ENCODE assay signal across 14 cellular contexts in genomic region chr6:32112436-32112980, GRCh38. TPM values are rescaled to one million over a fixed set of nuclear protein-coding genes. Genes with fewer than 3 reads are reported as not detected.
A peak's percentile ranks its signal among the peaks of the same experiment; 100 is the strongest.
DNase-seq lines count a peak whose midpoint lies in the region; ATAC-seq and TF ChIP-seq lines count a peak whose summit lies in the region.
"Had no signal": no experiment of that assay in that cellular context is flagged by ENCODE, and none has a peak within 500 bp of the region (broad histone marks: within the 10 kb centered on the region; RNA-seq: fewer than 3 reads in every experiment).

No MANE protein-coding gene starts in this region.

- no peaks in the 10 kb centered on the region for H3K27me3 ChIP-seq in CD4-positive, alpha-beta memory T cell (ENCODE audit: insufficient read depth, low read length)
- H3K27me3 ChIP-seq in PC-3 (ENCODE audit: low read length) = no peaks in the 10 kb centered on the region

- POLR2A ChIA-PET in CD4-positive, alpha-beta memory T cell (lab: Charles Lee; ENCODE audit: partially characterized antibody) = no interaction called here
- POLR2A ChIA-PET in PC-3 (lab: Charles Lee; ENCODE audit: unreplicated experiment) = no interaction called here

- H3K36me3 Mint-ChIP-seq in CD4-positive, alpha-beta memory T cell = peaks cover 3 to 36% of the 10 kb centered on the region in 2 donors
- H3K36me3 Mint-ChIP-seq in central memory CD8-positive, alpha-beta T cell (ENCODE audit: insufficient read depth) = peaks cover 5% of the 10 kb centered on the region
- peaks cover 51% of the 10 kb centered on the region for H3K36me3 Mint-ChIP-seq in stimulated activated effector memory CD8-positive, alpha-beta T cell treated with anti-CD3 and anti-CD28 coated beads, Interleukin-12 subunit alpha, Interleukin-12 subunit beta, amount 100 ng/mL, for 72 hours
- H3K36me3 Mint-ChIP-seq: activated naive CD4-positive, alpha-beta T cell treated with anti-CD3 and anti-CD28 coated beads, Interleukin-2, amount 50 U/mL, for 72 hours had no signal

- no peak for ATAC-seq in central memory CD8-positive, alpha-beta T cell (replicated peaks; ENCODE audit: extremely low read depth, poor library complexity, severe bottlenecking)
- ATAC-seq in stimulated activated effector memory CD8-positive, alpha-beta T cell treated with anti-CD3 and anti-CD28 coated beads, Interleukin-12 subunit alpha, Interleukin-12 subunit beta, amount 100 ng/mL, for 72 hours = no peak
- no peak for ATAC-seq in PC-3
- ATAC-seq in GM21786 (IDR thresholded peaks at IDR 0.05; ENCODE audit: unreplicated experiment) = no peak
- ATAC-seq in HG03457 (IDR thresholded peaks at IDR 0.05; ENCODE audit: unreplicated experiment) = no peak
- no peak for ATAC-seq in GM21526 (IDR thresholded peaks at IDR 0.05; ENCODE audit: low FRiP score, unreplicated experiment)
- ATAC-seq: activated naive CD4-positive, alpha-beta T cell treated with anti-CD3 and anti-CD28 coated beads, Interleukin-2, amount 50 U/mL, for 72 hours; WTC11 had no signal

- BruUV-seq in PC-3 (replicated peaks; lab: Mats Ljungman, UMichigan) = no TSS peak

- no peak for DNase-seq in CD4-positive, alpha-beta memory T cell
- no peak for DNase-seq in central memory CD8-positive, alpha-beta T cell (ENCODE audit: low spot score in 2 of 2)
- DNase-seq in lower leg skin (ENCODE audit: low spot score in 2 of 2) (peak; percentile 65 to 91), PC-3 (no peak)
- no peak for DNase-seq in stimulated activated effector memory CD8-positive, alpha-beta T cell treated with anti-CD3 and anti-CD28 coated beads, Interleukin-12 subunit alpha, Interleukin-12 subunit beta, amount 100 ng/mL, for 72 hours (ENCODE audit: low spot score in 2 of 2)
- DNase-seq: DMS79, NCI-H446, OCI-M1 had no signal

- H3K4me1 Mint-ChIP-seq in CD4-positive, alpha-beta memory T cell = peaks cover 13 to 25% (median 20%) of the 10 kb centered on the region in 4 donors
- H3K4me1 Mint-ChIP-seq in central memory CD8-positive, alpha-beta T cell = peaks cover 33% of the 10 kb centered on the region
- H3K4me1 Mint-ChIP-seq in stimulated activated effector memory CD8-positive, alpha-beta T cell treated with anti-CD3 and anti-CD28 coated beads, Interleukin-12 subunit alpha, Interleukin-12 subunit beta, amount 100 ng/mL, for 72 hours = peaks cover 43% of the 10 kb centered on the region

- TF ChIP-seq CTCF in lower leg skin (IDR thresholded peaks at IDR 0.05) = no peak
- no peak for TF ChIP-seq CTCF in PC-3 (conservative IDR thresholded peaks at IDR 0.05; ENCODE audit: low read depth, low read length)

- H3K36me3 ChIP-seq in CD4-positive, alpha-beta memory T cell (ENCODE audit: insufficient read depth, low read length) = peaks cover 21% of the 10 kb centered on the region
- peaks cover 12% of the 10 kb centered on the region; the same call in 1 of the 2 replicates for H3K36me3 ChIP-seq in PC-3 (ENCODE audit: low read depth, low read length)

- H3K27ac ChIP-seq in CD4-positive, alpha-beta memory T cell (ENCODE audit: low read depth, low read length) = no peak overlapping the region
- H3K27ac ChIP-seq in PC-3 (ENCODE audit: low read length) = no peak overlapping the region

- 56 to 60% methylated on average over 9 of the region's 9 CpGs for WGBS in lower leg skin, 2 donors

- H3K4me1 ChIP-seq in CD4-positive, alpha-beta memory T cell (ENCODE audit: insufficient read depth, low read length) = peaks cover 15% of the 10 kb centered on the region
- peaks cover 45% of the 10 kb centered on the region for H3K4me1 ChIP-seq in PC-3 (ENCODE audit: insufficient read depth, low read length)

- H3K9me2 ChIP-seq in PC-3 (replicated peaks; ENCODE audit: low read length) = no peaks in the 10 kb centered on the region

- H3K4me3 Mint-ChIP-seq in CD4-positive, alpha-beta memory T cell = no peak overlapping the region
- H3K4me3 Mint-ChIP-seq in central memory CD8-positive, alpha-beta T cell = no peak overlapping the region
- H3K4me3 Mint-ChIP-seq in stimulated activated effector memory CD8-positive, alpha-beta T cell treated with anti-CD3 and anti-CD28 coated beads, Interleukin-12 subunit alpha, Interleukin-12 subunit beta, amount 100 ng/mL, for 72 hours = no peak overlapping the region
- H3K4me3 Mint-ChIP-seq: WTC11 had no signal

- CTCF ChIA-PET in CD4-positive, alpha-beta memory T cell (lab: Charles Lee; ENCODE audit: partially characterized antibody) = no interaction called here
- CTCF ChIA-PET in PC-3 (lab: Charles Lee) = no interaction called here

- H3K4me3 ChIP-seq in CD4-positive, alpha-beta memory T cell (ENCODE audit: low read length in 2 of 2) = no peak overlapping the region
- H3K4me3 ChIP-seq in lower leg skin (ENCODE audit: low read depth, poor library complexity, severe bottlenecking) (no peak overlapping the region), PC-3 (ENCODE audit: low read length) (no peak overlapping the region)
- H3K4me3 ChIP-seq: coronary artery had no signal

- H3K4me2 ChIP-seq in PC-3 (ENCODE audit: low read length) = no peak overlapping the region

- peaks cover 6 to 7% of the 10 kb centered on the region in 2 donors for H3K27me3 Mint-ChIP-seq in CD4-positive, alpha-beta memory T cell
- peaks cover 18% of the 10 kb centered on the region for H3K27me3 Mint-ChIP-seq in central memory CD8-positive, alpha-beta T cell

- H3F3A ChIP-seq in PC-3 (ENCODE audit: low read length, unreplicated experiment) = no peaks in the 10 kb centered on the region

- intact Hi-C loops in CD4-positive, alpha-beta memory T cell (cut with micrococcal nuclease) = no loop called here
- intact Hi-C loops in lower leg skin (cut with DNase I; ENCODE audit: low total_unique reads) = no loop called here
- intact Hi-C loops in PC-3 (cut with micrococcal nuclease) = loop anchor here (10.0 kb wide), 1 partner anchor 208 kb away; the partner anchor contains the start of gene ZBTB12

- TF ChIP-seq POLR2A in lower leg skin (IDR thresholded peaks at IDR 0.05) = no peak

- no peak overlapping the region for H3K9ac ChIP-seq in PC-3 (ENCODE audit: low read length)

- H3K27ac Mint-ChIP-seq in CD4-positive, alpha-beta memory T cell = peak overlapping the region in 5 of 7 donors; percentile 5 to 69 (median 38)
- peak overlapping the region; percentile 56 for H3K27ac Mint-ChIP-seq in central memory CD8-positive, alpha-beta T cell (ENCODE audit: low read depth)
- peak overlapping the region; percentile 78 for H3K27ac Mint-ChIP-seq in stimulated activated effector memory CD8-positive, alpha-beta T cell treated with anti-CD3 and anti-CD28 coated beads, Interleukin-12 subunit alpha, Interleukin-12 subunit beta, amount 100 ng/mL, for 72 hours
- H3K27ac Mint-ChIP-seq: WTC11 had no signal

- H4K20me1 ChIP-seq in PC-3 (ENCODE audit: low read length) = no peaks in the 10 kb centered on the region

- H2AFZ ChIP-seq in PC-3 (ENCODE audit: low read length) = no peak overlapping the region

- H3K9me3 Mint-ChIP-seq in CD4-positive, alpha-beta memory T cell = no peaks in the 10 kb centered on the region
- no peaks in the 10 kb centered on the region for H3K9me3 Mint-ChIP-seq in central memory CD8-positive, alpha-beta T cell
- H3K9me3 Mint-ChIP-seq in stimulated activated effector memory CD8-positive, alpha-beta T cell treated with anti-CD3 and anti-CD28 coated beads, Interleukin-12 subunit alpha, Interleukin-12 subunit beta, amount 100 ng/mL, for 72 hours = no peaks in the 10 kb centered on the region
- H3K9me3 Mint-ChIP-seq: activated naive CD4-positive, alpha-beta T cell treated with anti-CD3 and anti-CD28 coated beads, Interleukin-2, amount 50 U/mL, for 72 hours; WTC11 had no signal

- H3K9me3 ChIP-seq in CD4-positive, alpha-beta memory T cell (ENCODE audit: control insufficient read depth in 1 of 2, low read length in 2 of 2) = no peaks in the 10 kb centered on the region
- H3K9me3 ChIP-seq in PC-3 (ENCODE audit: low read length) = no peaks in the 10 kb centered on the region

- H3K79me2 ChIP-seq in PC-3 (ENCODE audit: low read length) = no peaks in the 10 kb centered on the region

RNA-seq across cellular contexts. Expression of gene TNXB, which starts 3.4 kb away (rescaled TPM):
- total RNA-seq in CD4-positive, alpha-beta memory T cell = 10 to 100 TPM; 16.5 to 22.4 TPM
- under 1 TPM in 1 of 2 donors, not detected in 1; 0.31 TPM for polyA plus RNA-seq in CD4-positive, alpha-beta memory T cell
- total RNA-seq in lower leg skin (100 to 1,000 TPM in 1 of 4 donors, 10 to 100 TPM in 3; 24.9 to 155 (median 46.3) TPM), PC-3 (2014; rRNA removed) (2.9 and 3.3 TPM in 2 replicates)

RNA-seq across cellular contexts. Expression of gene ATF6B, which starts 15.5 kb away (rescaled TPM):
- 100 to 1,000 TPM; 151 to 154 TPM for total RNA-seq in CD4-positive, alpha-beta memory T cell
- 10 to 100 TPM; 11.4 to 27.7 TPM for polyA plus RNA-seq in CD4-positive, alpha-beta memory T cell
- total RNA-seq in lower leg skin (100 to 1,000 TPM in 1 of 4 donors, 10 to 100 TPM in 3; 46.8 to 102 (median 54.1) TPM), PC-3 (2014; rRNA removed) (33.4 and 35.7 TPM in 2 replicates)

RNA-seq across cellular contexts. Expression of gene FKBPL, which starts 17.6 kb away (rescaled TPM):
- 1 to 10 TPM; 2.2 to 2.8 TPM for total RNA-seq in CD4-positive, alpha-beta memory T cell
- polyA plus RNA-seq in CD4-positive, alpha-beta memory T cell = 1 to 10 TPM; 2.0 to 3.0 TPM
- 10 to 100 TPM in 1 of 4 donors, 1 to 10 TPM in 3; 5.8 to 12.5 (median 8.0) TPM for total RNA-seq in lower leg skin
- 12.6 and 16.4 TPM in 2 replicates for total RNA-seq in PC-3 (2014; rRNA removed)

RNA-seq across cellular contexts. Expression of gene PRRT1, which starts 39.2 kb away (rescaled TPM):
- total RNA-seq in CD4-positive, alpha-beta memory T cell = 1 to 10 TPM; 1.5 to 1.9 TPM
- polyA plus RNA-seq in CD4-positive, alpha-beta memory T cell = under 1 TPM in 1 of 2 donors, not detected in 1; 0.60 TPM
- total RNA-seq in lower leg skin (1 to 10 TPM in 2 of 4 donors, under 1 TPM in 2; 0.56 to 2.6 (median 0.94) TPM), PC-3 (2014; rRNA removed) (1.5 TPM in 1 of 2 replicates, not detected in the other)

RNA-seq across cellular contexts. Expression of gene PPT2, which starts 41.4 kb away (rescaled TPM):
- 10 to 100 TPM; 12.7 to 15.4 TPM for total RNA-seq in CD4-positive, alpha-beta memory T cell
- 1 to 10 TPM; 3.8 TPM for polyA plus RNA-seq in CD4-positive, alpha-beta memory T cell
- 100 to 1,000 TPM in 1 of 4 donors, 10 to 100 TPM in 3; 36.6 to 220 (median 56.9) TPM for total RNA-seq in lower leg skin
- 16.6 and 30.8 TPM in 2 replicates for total RNA-seq in PC-3 (2014; rRNA removed)

Comparison
In these comparisons a context has a peak if more than half of its experiments do, and no peak if none do; other contexts are left out.
1. DNase-seq: peak in lower leg skin (2 of 2); none in CD4-positive, alpha-beta memory T cell (0 of 5), central memory CD8-positive, alpha-beta T cell (0 of 2), stimulated activated effector memory CD8-positive, alpha-beta T cell treated with anti-CD3 and anti-CD28 coated beads, Interleukin-12 subunit alpha, Interleukin-12 subunit beta, amount 100 ng/mL, for 72 hours (0 of 2) and PC-3 (single experiment).
2. Peak in every context shown above with its lines, with median percentiles within 50 percentile points of each other: H3K27ac Mint-ChIP-seq.